In the genomic region with DNA sequence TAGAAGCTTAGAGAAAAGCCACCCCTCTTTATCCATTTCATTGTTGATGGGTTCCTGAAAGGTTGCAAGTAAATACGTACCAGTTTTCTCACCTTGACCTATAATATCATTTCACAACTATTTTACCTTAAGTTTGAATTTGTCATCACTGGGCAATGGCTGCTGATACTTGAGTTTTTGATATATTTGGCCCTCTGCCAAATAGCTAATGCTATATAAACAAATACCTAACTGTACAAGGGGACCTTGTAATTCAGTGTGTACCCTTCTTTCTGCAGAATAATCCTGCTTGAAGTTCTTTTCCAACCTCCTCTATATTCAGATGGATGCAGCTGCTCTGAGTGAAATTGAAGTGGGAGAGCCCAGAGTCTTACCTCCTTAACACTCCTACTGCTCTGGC, we compare ENCODE assay signal across 26 cellular contexts. TPM values are rescaled to one million over a fixed set of nuclear protein-coding genes. Genes with fewer than 3 reads are reported as not detected.
"Had no signal": no experiment of that assay in that cellular context is flagged by ENCODE, and none has a peak within 500 bp of the region (broad histone marks: within the 10 kb centered on the region; RNA-seq: fewer than 3 reads in every experiment).

No MANE protein-coding gene starts in this region.

- DNase-seq: activated CD4-positive, alpha-beta memory T cell treated with anti-CD3 and anti-CD28 coated beads for 36 hours; activated CD4-positive, alpha-beta T cell treated with anti-CD3 and anti-CD28 coated beads, Interleukin-2, amount 10 ng/mL, durations not matched to agents 7 days and 5 days; activated CD4-positive, CD25-positive, alpha-beta regulatory T cell; activated CD8-positive, alpha-beta memory T cell treated with anti-CD3 and anti-CD28 coated beads for 24 hours; activated effector memory CD4-positive, alpha-beta T cell treated with anti-CD3 and anti-CD28 coated beads, Interleukin-2, amount 50 U/mL, for 16 hours; activated naive CD4-positive, alpha-beta T cell treated with Interleukin-2 at 50 U/mL for 16 hours; activated naive CD8-positive, alpha-beta T cell treated with anti-CD3 and anti-CD28 coated beads, Interleukin-2, amount 50 U/mL, for 24 hours; activated T-cell treated with anti-CD3 and anti-CD28 coated beads, Interleukin-2, amount 50 U/mL, for 4 hours; amniotic stem cell; Kasumi-1; KBM-7; NCI-H1048; NCI-H1436 treated with DMSO at 0.1 percent for 48 hours; NCI-H187; NCI-H524 treated with DMSO at 0.1 percent for 48 hours; OCI-M1; RPMI8226; T-helper 1 cell had no signal

- H3K27ac ChIP-seq: ascending aorta, cardiac muscle cell, SK-N-MC, VCaP had no signal

- H3K4me1 ChIP-seq: ascending aorta had no signal

- H3K9me3 Mint-ChIP-seq: activated CD4-positive, alpha-beta memory T cell treated with anti-CD3 and anti-CD28 coated beads for 36 hours; activated CD4-positive, alpha-beta T cell treated with anti-CD3 and anti-CD28 coated beads, Interleukin-2, amount 10 ng/mL, durations not matched to agents 7 days and 5 days; activated naive CD4-positive, alpha-beta T cell treated with anti-CD3 and anti-CD28 coated beads, Interleukin-2, amount 50 U/mL, for 72 hours; activated naive CD8-positive, alpha-beta T cell treated with anti-CD3 and anti-CD28 coated beads, Interleukin-2, amount 50 U/mL, for 24 hours; activated T-cell treated with anti-CD3 and anti-CD28 coated beads, Interleukin-2, amount 50 U/mL, for 4 hours; brain had no signal

- H3K4me1 Mint-ChIP-seq: activated CD4-positive, alpha-beta T cell treated with anti-CD3 and anti-CD28 coated beads, Interleukin-2, amount 10 ng/mL, durations not matched to agents 7 days and 5 days; activated naive CD8-positive, alpha-beta T cell treated with anti-CD3 and anti-CD28 coated beads, Interleukin-2, amount 50 U/mL, for 24 hours; brain had no signal

- H3K27me3 Mint-ChIP-seq: activated CD4-positive, alpha-beta memory T cell treated with anti-CD3 and anti-CD28 coated beads for 36 hours; activated CD4-positive, alpha-beta T cell treated with anti-CD3 and anti-CD28 coated beads, Interleukin-2, amount 10 ng/mL, durations not matched to agents 7 days and 5 days; brain had no signal

- H3K36me3 ChIP-seq: ascending aorta, cardiac muscle cell had no signal

- H3K27ac Mint-ChIP-seq: activated CD4-positive, alpha-beta memory T cell treated with anti-CD3 and anti-CD28 coated beads for 36 hours; activated CD4-positive, alpha-beta T cell treated with anti-CD3 and anti-CD28 coated beads, Interleukin-2, amount 10 ng/mL, durations not matched to agents 7 days and 5 days; activated naive CD4-positive, alpha-beta T cell treated with anti-CD3 and anti-CD28 coated beads, Interleukin-2, amount 50 U/mL, for 72 hours; activated naive CD8-positive, alpha-beta T cell treated with anti-CD3 and anti-CD28 coated beads, Interleukin-2, amount 50 U/mL, for 24 hours; brain had no signal

- H3K36me3 Mint-ChIP-seq: activated CD4-positive, alpha-beta memory T cell treated with anti-CD3 and anti-CD28 coated beads for 36 hours; activated naive CD4-positive, alpha-beta T cell treated with anti-CD3 and anti-CD28 coated beads, Interleukin-2, amount 50 U/mL, for 72 hours; brain had no signal

- H3K9me3 ChIP-seq: ascending aorta had no signal

- H3K4me3 Mint-ChIP-seq: activated CD4-positive, alpha-beta memory T cell treated with anti-CD3 and anti-CD28 coated beads for 36 hours; activated CD4-positive, alpha-beta T cell treated with anti-CD3 and anti-CD28 coated beads, Interleukin-2, amount 10 ng/mL, durations not matched to agents 7 days and 5 days; activated naive CD8-positive, alpha-beta T cell treated with anti-CD3 and anti-CD28 coated beads, Interleukin-2, amount 50 U/mL, for 24 hours; activated T-cell treated with anti-CD3 and anti-CD28 coated beads, Interleukin-2, amount 50 U/mL, for 4 hours; brain had no signal

- H3K4me3 ChIP-seq: ascending aorta, cardiac muscle cell, SK-N-MC had no signal

- H3K27me3 ChIP-seq: ascending aorta, cardiac muscle cell had no signal

RNA-seq across cellular contexts. Expression of gene CT47A1, which starts 42.9 kb away (rescaled TPM):
- total RNA-seq: activated CD4-positive, alpha-beta memory T cell treated with anti-CD3 and anti-CD28 coated beads for 36 hours; activated CD4-positive, alpha-beta T cell treated with anti-CD3 and anti-CD28 coated beads, Interleukin-2, amount 10 ng/mL, durations not matched to agents 7 days and 5 days; activated naive CD4-positive, alpha-beta T cell treated with anti-CD3 and anti-CD28 coated beads, Interleukin-2, amount 50 U/mL, for 72 hours; activated T-cell treated with anti-CD3 and anti-CD28 coated beads, Interleukin-2, amount 50 U/mL, for 4 hours; ascending aorta; cardiac muscle cell; Right ventricle myocardium inferior; T-helper 2 cell treated with Interferon-gamma antibody and Interleukin-4, amounts not matched to agents 100 ng/mL and 5 ng/mL, for 36 hours had no signal

RNA-seq across cellular contexts. Expression of gene CT47A2, which starts 47.7 kb away (rescaled TPM):
- total RNA-seq: activated CD4-positive, alpha-beta memory T cell treated with anti-CD3 and anti-CD28 coated beads for 36 hours; activated CD4-positive, alpha-beta T cell treated with anti-CD3 and anti-CD28 coated beads, Interleukin-2, amount 10 ng/mL, durations not matched to agents 7 days and 5 days; activated naive CD4-positive, alpha-beta T cell treated with anti-CD3 and anti-CD28 coated beads, Interleukin-2, amount 50 U/mL, for 72 hours; activated T-cell treated with anti-CD3 and anti-CD28 coated beads, Interleukin-2, amount 50 U/mL, for 4 hours; ascending aorta; cardiac muscle cell; Right ventricle myocardium inferior; T-helper 2 cell treated with Interferon-gamma antibody and Interleukin-4, amounts not matched to agents 100 ng/mL and 5 ng/mL, for 36 hours had no signal

RNA-seq across cellular contexts. Expression of gene CT47A3, which starts 52.6 kb away (rescaled TPM):
- total RNA-seq: activated CD4-positive, alpha-beta memory T cell treated with anti-CD3 and anti-CD28 coated beads for 36 hours; activated CD4-positive, alpha-beta T cell treated with anti-CD3 and anti-CD28 coated beads, Interleukin-2, amount 10 ng/mL, durations not matched to agents 7 days and 5 days; activated naive CD4-positive, alpha-beta T cell treated with anti-CD3 and anti-CD28 coated beads, Interleukin-2, amount 50 U/mL, for 72 hours; activated T-cell treated with anti-CD3 and anti-CD28 coated beads, Interleukin-2, amount 50 U/mL, for 4 hours; ascending aorta; cardiac muscle cell; Right ventricle myocardium inferior; T-helper 2 cell treated with Interferon-gamma antibody and Interleukin-4, amounts not matched to agents 100 ng/mL and 5 ng/mL, for 36 hours had no signal

RNA-seq across cellular contexts. Expression of gene CT47A4, which starts 57.4 kb away (rescaled TPM):
- total RNA-seq: activated CD4-positive, alpha-beta memory T cell treated with anti-CD3 and anti-CD28 coated beads for 36 hours; activated CD4-positive, alpha-beta T cell treated with anti-CD3 and anti-CD28 coated beads, Interleukin-2, amount 10 ng/mL, durations not matched to agents 7 days and 5 days; activated naive CD4-positive, alpha-beta T cell treated with anti-CD3 and anti-CD28 coated beads, Interleukin-2, amount 50 U/mL, for 72 hours; activated T-cell treated with anti-CD3 and anti-CD28 coated beads, Interleukin-2, amount 50 U/mL, for 4 hours; ascending aorta; cardiac muscle cell; Right ventricle myocardium inferior; T-helper 2 cell treated with Interferon-gamma antibody and Interleukin-4, amounts not matched to agents 100 ng/mL and 5 ng/mL, for 36 hours had no signal
